ENCODE assay signal across 37 cellular contexts in genomic region chr4:115353370-115353769, GRCh38.
"Had no signal": no experiment of that assay in that cellular context is flagged by ENCODE, and none has a peak within 500 bp of the region (broad histone marks: within the 10 kb centered on the region; RNA-seq: fewer than 3 reads in every experiment).

No MANE protein-coding gene starts in this region.

- H3K36me3 Mint-ChIP-seq: activated naive CD4-positive, alpha-beta T cell treated with anti-CD3 and anti-CD28 coated beads, Interleukin-2, amount 10 ng/mL, durations not matched to agents 7 days and 5 days; activated naive CD4-positive, alpha-beta T cell treated with anti-CD3 and anti-CD28 coated beads, Interleukin-2, amount 50 U/mL, for 24 hours; activated naive CD8-positive, alpha-beta T cell; activated naive CD8-positive, alpha-beta T cell treated with anti-CD3 and anti-CD28 coated beads for 36 hours; activated naive CD8-positive, alpha-beta T cell treated with anti-CD3 and anti-CD28 coated beads, Interleukin-2, amount 10 ng/mL, durations not matched to agents 7 days and 5 days had no signal

- H3K4me3 ChIP-seq: adrenal gland, body of pancreas, breast epithelium, cardiac muscle cell had no signal

- H3K9me3 ChIP-seq: adrenal gland, body of pancreas had no signal

- H3K27ac Mint-ChIP-seq: activated naive CD4-positive, alpha-beta T cell treated with anti-CD3 and anti-CD28 coated beads for 36 hours; activated naive CD4-positive, alpha-beta T cell treated with anti-CD3 and anti-CD28 coated beads, Interleukin-2, amount 10 ng/mL, durations not matched to agents 7 days and 5 days; activated naive CD4-positive, alpha-beta T cell treated with anti-CD3 and anti-CD28 coated beads, Interleukin-2, amount 50 U/mL, for 24 hours; activated naive CD4-positive, alpha-beta T cell treated with anti-CD3 and anti-CD28 coated beads, Interleukin-2, amount 50 U/mL, for 72 hours; activated naive CD8-positive, alpha-beta T cell; activated naive CD8-positive, alpha-beta T cell treated with anti-CD3 and anti-CD28 coated beads for 36 hours; activated naive CD8-positive, alpha-beta T cell treated with anti-CD3 and anti-CD28 coated beads, Interleukin-2, amount 10 ng/mL, durations not matched to agents 7 days and 5 days; activated naive CD8-positive, alpha-beta T cell treated with anti-CD3 and anti-CD28 coated beads, Interleukin-2, amount 50 U/mL, for 24 hours; activated T-cell treated with anti-CD3 and anti-CD28 coated beads, Interleukin-2, amount 50 U/mL, for 24 hours; activated T-cell treated with anti-CD3 and anti-CD28 coated beads, Interleukin-2, amount 50 U/mL, for 72 hours; activated T-helper 1 cell treated with anti-CD3 and anti-CD28 coated beads, Interleukin-12 subunit alpha, Interleukin-12 subunit beta, Interleukin-2, Interleukin-4 antibody, amounts not matched to agents 30 ng/mL and 10 ng/mL and 1 ng/mL, durations not matched to agents 14 hours and 24 hours and 36 hours; activated T-helper 17 cell treated with anti-CD3 and anti-CD28 coated beads, Interleukin-2, amount 50 U/mL, for 72 hours; activated T-helper 2 cell treated with anti-CD3 and anti-CD28 coated beads, Interferon-gamma antibody, Interleukin-2, Interleukin-4, amounts not matched to agents 10 μg/mL and 5 μg/mL and 100 μg/mL, durations not matched to agents 14 hours and 24 hours and 36 hours; brain had no signal

- ATAC-seq: activated naive CD4-positive, alpha-beta T cell treated with anti-CD3 and anti-CD28 coated beads, Interleukin-2, amount 50 U/mL, for 72 hours; activated naive CD8-positive, alpha-beta T cell treated with anti-CD3 and anti-CD28 coated beads, Interleukin-2, amount 50 U/mL, for 24 hours; activated T-cell treated with anti-CD3 and anti-CD28 coated beads, Interleukin-2, amount 50 U/mL, for 4 hours; activated T-cell treated with anti-CD3 and anti-CD28 coated beads, Interleukin-2, amount 50 U/mL, for 72 hours; activated T-helper 17 cell treated with anti-CD3 and anti-CD28 coated beads, Interleukin-2, amount 50 U/mL, for 72 hours; body of pancreas had no signal

- H3K27ac ChIP-seq: adrenal gland, body of pancreas, brain microvascular endothelial cell, breast epithelium, cardiac muscle cell had no signal

- H3K4me1 ChIP-seq: adrenal gland, body of pancreas, breast epithelium had no signal

- H3K27me3 ChIP-seq: adrenal gland, body of pancreas, brain microvascular endothelial cell, breast epithelium, cardiac muscle cell had no signal

- H3K27me3 Mint-ChIP-seq: activated naive CD4-positive, alpha-beta T cell treated with anti-CD3 and anti-CD28 coated beads, Interleukin-2, amount 10 ng/mL, durations not matched to agents 7 days and 5 days; activated naive CD4-positive, alpha-beta T cell treated with anti-CD3 and anti-CD28 coated beads, Interleukin-2, amount 50 U/mL, for 24 hours; activated naive CD8-positive, alpha-beta T cell; activated naive CD8-positive, alpha-beta T cell treated with anti-CD3 and anti-CD28 coated beads for 36 hours; activated naive CD8-positive, alpha-beta T cell treated with anti-CD3 and anti-CD28 coated beads, Interleukin-2, amount 10 ng/mL, durations not matched to agents 7 days and 5 days; activated naive CD8-positive, alpha-beta T cell treated with anti-CD3 and anti-CD28 coated beads, Interleukin-2, amount 50 U/mL, for 24 hours; activated T-cell treated with anti-CD3 and anti-CD28 coated beads, Interleukin-2, amount 50 U/mL, for 24 hours; activated T-helper 17 cell treated with anti-CD3 and anti-CD28 coated beads, Interleukin-2, amount 50 U/mL, for 72 hours; central memory CD8-positive, alpha-beta T cell had no signal

- DNase-seq: activated effector memory CD4-positive, alpha-beta T cell treated with anti-CD3 and anti-CD28 coated beads, Interleukin-2, amount 50 U/mL, for 16 hours; activated effector memory CD4-positive, alpha-beta T cell treated with Interleukin-2 at 50 U/mL for 16 hours; activated gamma-delta T cell; activated gamma-delta T cell treated with Interleukin-2 at 50 U/mL for 16 hours; activated naive CD4-positive, alpha-beta T cell; activated naive CD4-positive, alpha-beta T cell treated with anti-CD3 and anti-CD28 coated beads for 36 hours; activated naive CD4-positive, alpha-beta T cell treated with anti-CD3 and anti-CD28 coated beads, Interleukin-2, amount 10 ng/mL, durations not matched to agents 7 days and 5 days; activated naive CD4-positive, alpha-beta T cell treated with anti-CD3 and anti-CD28 coated beads, Interleukin-2, amount 50 U/mL, for 16 hours; activated naive CD4-positive, alpha-beta T cell treated with Interleukin-2 at 50 U/mL for 16 hours; activated naive CD8-positive, alpha-beta T cell treated with anti-CD3 and anti-CD28 coated beads for 36 hours; activated naive CD8-positive, alpha-beta T cell treated with anti-CD3 and anti-CD28 coated beads, Interleukin-2, amount 10 ng/mL, durations not matched to agents 7 days and 5 days; activated naive CD8-positive, alpha-beta T cell treated with anti-CD3 and anti-CD28 coated beads, Interleukin-2, amount 50 U/mL, for 24 hours; activated T-cell treated with anti-CD3 and anti-CD28 coated beads, Interleukin-2, amount 50 U/mL, for 1 hour; activated T-cell treated with anti-CD3 and anti-CD28 coated beads, Interleukin-2, amount 50 U/mL, for 24 hours; activated T-cell treated with anti-CD3 and anti-CD28 coated beads, Interleukin-2, amount 50 U/mL, for 4 hours; activated T-cell treated with anti-CD3 and anti-CD28 coated beads, Interleukin-2, amount 50 U/mL, for 48 hours; activated T-cell treated with anti-CD3 and anti-CD28 coated beads, Interleukin-2, amount 50 U/mL, for 72 hours; adrenal gland; amniotic stem cell; amygdala; anterior cingulate cortex; aorta; body of pancreas; brain microvascular endothelial cell; caudate nucleus; central memory CD4-positive, alpha-beta T cell; cerebellar nuclear complex had no signal

- H3K36me3 ChIP-seq: adrenal gland, brain microvascular endothelial cell, breast epithelium, cardiac muscle cell had no signal

- H3K4me1 Mint-ChIP-seq: activated naive CD4-positive, alpha-beta T cell treated with anti-CD3 and anti-CD28 coated beads, Interleukin-2, amount 10 ng/mL, durations not matched to agents 7 days and 5 days; activated naive CD4-positive, alpha-beta T cell treated with anti-CD3 and anti-CD28 coated beads, Interleukin-2, amount 50 U/mL, for 24 hours; activated naive CD8-positive, alpha-beta T cell treated with anti-CD3 and anti-CD28 coated beads for 36 hours; activated naive CD8-positive, alpha-beta T cell treated with anti-CD3 and anti-CD28 coated beads, Interleukin-2, amount 10 ng/mL, durations not matched to agents 7 days and 5 days; activated naive CD8-positive, alpha-beta T cell treated with anti-CD3 and anti-CD28 coated beads, Interleukin-2, amount 50 U/mL, for 24 hours; activated T-helper 17 cell treated with anti-CD3 and anti-CD28 coated beads, Interleukin-2, amount 50 U/mL, for 72 hours; brain had no signal

- H3K4me3 Mint-ChIP-seq: activated naive CD4-positive, alpha-beta T cell treated with anti-CD3 and anti-CD28 coated beads for 36 hours; activated naive CD4-positive, alpha-beta T cell treated with anti-CD3 and anti-CD28 coated beads, Interleukin-2, amount 10 ng/mL, durations not matched to agents 7 days and 5 days; activated naive CD4-positive, alpha-beta T cell treated with anti-CD3 and anti-CD28 coated beads, Interleukin-2, amount 50 U/mL, for 24 hours; activated naive CD8-positive, alpha-beta T cell; activated naive CD8-positive, alpha-beta T cell treated with anti-CD3 and anti-CD28 coated beads for 36 hours; activated naive CD8-positive, alpha-beta T cell treated with anti-CD3 and anti-CD28 coated beads, Interleukin-2, amount 10 ng/mL, durations not matched to agents 7 days and 5 days; activated naive CD8-positive, alpha-beta T cell treated with anti-CD3 and anti-CD28 coated beads, Interleukin-2, amount 50 U/mL, for 24 hours; activated T-cell treated with anti-CD3 and anti-CD28 coated beads, Interleukin-2, amount 50 U/mL, for 24 hours; activated T-cell treated with anti-CD3 and anti-CD28 coated beads, Interleukin-2, amount 50 U/mL, for 4 hours; activated T-cell treated with anti-CD3 and anti-CD28 coated beads, Interleukin-2, amount 50 U/mL, for 72 hours; activated T-helper 1 cell treated with anti-CD3 and anti-CD28 coated beads, Interleukin-12 subunit alpha, Interleukin-12 subunit beta, Interleukin-2, Interleukin-4 antibody, amounts not matched to agents 30 ng/mL and 10 ng/mL and 1 ng/mL, durations not matched to agents 14 hours and 24 hours and 36 hours; activated T-helper 17 cell treated with anti-CD3 and anti-CD28 coated beads, Interleukin-2, amount 50 U/mL, for 72 hours; brain; central memory CD8-positive, alpha-beta T cell had no signal
